In the genomic region with DNA sequence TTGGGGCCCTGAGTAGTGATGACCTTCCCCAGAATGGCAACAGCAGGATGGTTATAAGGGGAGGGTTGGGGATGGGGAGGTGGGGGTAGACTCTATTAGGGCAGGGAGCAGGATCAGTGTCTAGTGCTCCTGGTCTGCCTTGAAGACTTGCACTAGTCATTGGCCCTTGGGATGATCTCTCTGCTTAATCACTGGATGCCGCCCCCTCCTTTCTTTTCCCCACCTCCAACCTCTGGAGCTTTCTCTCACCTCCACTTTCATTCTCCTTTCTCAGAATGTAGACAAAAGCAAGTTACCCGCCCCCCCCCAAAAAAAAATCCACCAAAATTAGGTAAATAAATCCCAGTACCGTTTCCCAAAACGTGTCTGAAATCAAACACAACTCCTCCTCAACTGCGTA, we compare ENCODE assay signal across 19 cellular contexts. TPM values are rescaled to one million over a fixed set of nuclear protein-coding genes. Genes with fewer than 3 reads are reported as not detected.
DNase-seq lines count a peak whose midpoint lies in the region; ATAC-seq, FAIRE-seq and TF ChIP-seq lines count a peak whose summit lies in the region.
"Had no signal": no experiment of that assay in that cellular context is flagged by ENCODE, and none has a peak within 500 bp of the region (broad histone marks: within the 10 kb centered on the region; RNA-seq: fewer than 3 reads in every experiment).

No MANE protein-coding gene starts in this region.

- H3K4me2 ChIP-seq in BLaER1 treated with 17β-estradiol and CSF1 and Interleukin-3, amounts not matched to agents 10 nM and 100 nM, result peak overlapping the region in 6 of 11 experiments; percentile 33 to 69 (median 56); a peak in 8 of 22 replicates
- 0 out of 2 replicates have a peak overlapping the region, but pooled peaks have one; percentile 48 for H3K4me2 ChIP-seq in PC-3 (ENCODE audit: low read length)

- H3K4me1 Mint-ChIP-seq in glutamatergic neuron (ENCODE audit: low read depth, unreplicated experiment) (peaks cover 6% of the 10 kb centered on the region), nephron progenitor cell (peaks cover 9% of the 10 kb centered on the region)

- H3K9ac ChIP-seq in BLaER1 treated with 17β-estradiol and CSF1 and Interleukin-3, amounts not matched to agents 10 nM and 100 nM, result no peak overlapping the region
- H3K9ac ChIP-seq in PC-3 (ENCODE audit: low read length), result no peak overlapping the region

- H3F3A ChIP-seq in PC-3 (ENCODE audit: low read length, unreplicated experiment), result no peaks in the 10 kb centered on the region

- H3K4me3 ChIP-seq in BLaER1 treated with 17β-estradiol and CSF1 and Interleukin-3, amounts not matched to agents 10 nM and 100 nM, result peak overlapping the region in 3 of 10 experiments; percentile 22 to 31 (median 22); a peak in 1 of 20 replicates
- no peak overlapping the region for H3K4me3 ChIP-seq in PC-3 (ENCODE audit: low read length)
- H3K4me3 ChIP-seq in heart right ventricle, result no peak overlapping the region

- peaks cover 59 to 77% (median 68%) of the 10 kb centered on the region in 11 experiments for H3K27me3 ChIP-seq in BLaER1 treated with 17β-estradiol and CSF1 and Interleukin-3, amounts not matched to agents 10 nM and 100 nM
- H3K27me3 ChIP-seq in PC-3 (ENCODE audit: low read length) (peaks cover 92% of the 10 kb centered on the region), heart right ventricle (peaks cover 6 to 97% (median 94%) of the 10 kb centered on the region in 7 donors)

- 0 out of 22 replicates have a peak, but pooled peaks cover 0 to 2% (median 0%) of the 10 kb centered on the region in 11 experiments for H4K20me1 ChIP-seq in BLaER1 treated with 17β-estradiol and CSF1 and Interleukin-3, amounts not matched to agents 10 nM and 100 nM
- H4K20me1 ChIP-seq in PC-3 (ENCODE audit: low read length), result no peaks in the 10 kb centered on the region

- H3K27ac Mint-ChIP-seq in glutamatergic neuron (ENCODE audit: unreplicated experiment) (no peak overlapping the region), nephron progenitor cell (no peak overlapping the region)
- H3K27ac Mint-ChIP-seq: CD14-positive monocyte had no signal

- DNase-seq in PC-3 (no peak), glutamatergic neuron (no peak), nephron progenitor cell (no peak), HT-29 (ENCODE audit: low spot score) (no peak), heart right ventricle (no peak), frontal cortex (ENCODE audit: low spot score in 2 of 2) (no peak)
- DNase-seq in activated CD4-positive, alpha-beta T cell treated with anti-CD3 and anti-CD28 coated beads, Interleukin-2, amount 50 U/mL, for 48 hours, result no peak
- DNase-seq: COR-L47, DMS153, IMR-90, Kasumi-1, NCI-H187, NCI-H446 treated with DMSO at 0.1 percent for 48 hours, NCI-H774, SHP77 treated with DMSO at 0.1 percent for 48 hours had no signal

- H3K4me1 ChIP-seq in BLaER1 treated with 17β-estradiol and CSF1 and Interleukin-3, amounts not matched to agents 10 nM and 100 nM, result peaks cover 19 to 34% (median 25%) of the 10 kb centered on the region in 10 experiments; a peak in 19 of 20 replicates
- H3K4me1 ChIP-seq in PC-3 (ENCODE audit: insufficient read depth, low read length) (no peaks in the 10 kb centered on the region), heart right ventricle (peaks cover 0 to 27% (median 12%) of the 10 kb centered on the region in 9 donors)

- no peak overlapping the region for H2AFZ ChIP-seq in PC-3 (ENCODE audit: low read length)

- H3K36me3 Mint-ChIP-seq in glutamatergic neuron (ENCODE audit: unreplicated experiment), result peaks cover 11% of the 10 kb centered on the region
- H3K36me3 Mint-ChIP-seq in nephron progenitor cell (ENCODE audit: low read depth), result no peaks in the 10 kb centered on the region

- intact Hi-C loops in PC-3 (cut with micrococcal nuclease) (no loop called here), heart right ventricle (cut with DNase I) (no loop called here)

- H3K9me3 Mint-ChIP-seq in glutamatergic neuron (ENCODE audit: unreplicated experiment), result peaks cover 6% of the 10 kb centered on the region
- H3K9me3 Mint-ChIP-seq in nephron progenitor cell, result peaks cover 16% of the 10 kb centered on the region

- H3K4me3 Mint-ChIP-seq in glutamatergic neuron (ENCODE audit: unreplicated experiment) (peak overlapping the region; percentile 83), nephron progenitor cell (peak overlapping the region; percentile 74)

- POLR2A ChIA-PET in PC-3 (lab: Charles Lee; ENCODE audit: unreplicated experiment), result no interaction called here

- CTCF ChIA-PET in PC-3 (lab: Charles Lee), result no interaction called here

- H3K27me3 Mint-ChIP-seq in glutamatergic neuron (ENCODE audit: unreplicated experiment), result peaks cover 21% of the 10 kb centered on the region
- H3K27me3 Mint-ChIP-seq in nephron progenitor cell (ENCODE audit: low read depth, poor library complexity), result peaks cover 74% of the 10 kb centered on the region

- H3K27ac ChIP-seq in BLaER1 treated with 17β-estradiol and CSF1 and Interleukin-3, amounts not matched to agents 10 nM and 100 nM, result no peak overlapping the region
- H3K27ac ChIP-seq in PC-3 (ENCODE audit: low read length) (no peak overlapping the region), heart right ventricle (no peak overlapping the region)

- TF ChIP-seq CTCF in PC-3 (conservative IDR thresholded peaks at IDR 0.05; ENCODE audit: low read depth, low read length), result no peak
- TF ChIP-seq CTCF in glutamatergic neuron (IDR thresholded peaks at IDR 0.05; ENCODE audit: partially characterized antibody, unreplicated experiment), result no peak
- no peak for TF ChIP-seq CTCF in nephron progenitor cell (IDR thresholded peaks at IDR 0.05)
- TF ChIP-seq CTCF in heart right ventricle (IDR thresholded peaks at IDR 0.05), result no peak

- no TSS peak for BruUV-seq in PC-3 (replicated peaks; lab: Mats Ljungman, UMichigan)

- peaks cover 0 to 10% (median 4%) of the 10 kb centered on the region in 11 experiments; a peak in 11 of 22 replicates for H3K9me3 ChIP-seq in BLaER1 treated with 17β-estradiol and CSF1 and Interleukin-3, amounts not matched to agents 10 nM and 100 nM (replicated peaks in 1 of 11)
- no peaks in the 10 kb centered on the region for H3K9me3 ChIP-seq in PC-3 (ENCODE audit: low read length)
- H3K9me3 ChIP-seq in heart right ventricle, result peaks cover 0 to 10% (median 0%) of the 10 kb centered on the region in 11 donors

- H3K36me3 ChIP-seq in BLaER1 treated with 17β-estradiol and CSF1 and Interleukin-3, amounts not matched to agents 10 nM and 100 nM, result no peaks in the 10 kb centered on the region
- H3K36me3 ChIP-seq in PC-3 (ENCODE audit: low read depth, low read length), result no peaks in the 10 kb centered on the region
- H3K36me3 ChIP-seq in heart right ventricle, result no peaks in the 10 kb centered on the region

- no peak for ATAC-seq in PC-3
- ATAC-seq in heart right ventricle, result no peak

- H3K79me2 ChIP-seq in PC-3 (ENCODE audit: low read length), result no peaks in the 10 kb centered on the region

- no peaks in the 10 kb centered on the region for H3K9me2 ChIP-seq in PC-3 (replicated peaks; ENCODE audit: low read length)

- 12 to 18% methylated on average over 5 of the region's 5 CpGs for WGBS in heart right ventricle, 2 donors

- no peak for FAIRE-seq in frontal cortex (lab: Jason Lieb, UNC)
- FAIRE-seq: RCC 7860 had no signal

RNA-seq across cellular contexts. Expression of gene KCNK10, which starts 2.8 kb away (rescaled TPM):
- total RNA-seq in PC-3 (2014; rRNA removed) (1.2 TPM in 1 of 2 replicates, not detected in the other), glutamatergic neuron (ENCODE audit: unreplicated experiment) (2.8 TPM), heart right ventricle (under 1 TPM in 2 of 10 donors, not detected in 8; 0.11 to 0.21 TPM), frontal cortex (11.8 TPM)
- not detected in 2 replicates for total RNA-seq in HT-29 (2014; rRNA removed; shearing (Covaris generic))
- under 1 TPM in 1 of 2 donors, not detected in 1; 0.01 TPM for polyA plus RNA-seq in heart right ventricle
- total RNA-seq: A172, IMR-90 had no signal
- polyA plus RNA-seq: IMR-90 had no signal

RNA-seq across cellular contexts. Expression of gene SPATA7, which starts 59.6 kb away (rescaled TPM):
- 2.8 and 3.9 TPM in 2 replicates for total RNA-seq in PC-3 (2014; rRNA removed)
- total RNA-seq in glutamatergic neuron (ENCODE audit: unreplicated experiment), result 17.6 TPM
- 2.3 and 4.0 TPM in 2 replicates for total RNA-seq in HT-29 (2014; rRNA removed; shearing (Covaris generic))
- total RNA-seq in heart right ventricle, result 10 to 100 TPM in 4 of 10 donors, 1 to 10 TPM in 6; 5.1 to 14.7 (median 9.2) TPM
- 1 to 10 TPM; 3.1 to 6.0 TPM for polyA plus RNA-seq in heart right ventricle
- total RNA-seq in frontal cortex, result 102 TPM
